ENCODE assay signal across 8 cellular contexts in genomic region chr11:33808228-33808828, GRCh38. TPM values are rescaled to one million over a fixed set of nuclear protein-coding genes. Genes with fewer than 3 reads are reported as not detected.
DNase-seq lines count a peak whose midpoint lies in the region; ATAC-seq and TF ChIP-seq lines count a peak whose summit lies in the region.

No MANE protein-coding gene starts in this region.

- H3K9ac ChIP-seq in PC-3 (ENCODE audit: low read length), result no peak overlapping the region

- POLR2A ChIA-PET in PC-3 (lab: Charles Lee; ENCODE audit: unreplicated experiment), result no interaction called here

- H3K36me3 ChIP-seq in PC-3 (ENCODE audit: low read depth, low read length), result no peaks in the 10 kb centered on the region

- intact Hi-C loops in PC-3 (cut with micrococcal nuclease), result loop anchor here (1.0 to 10.0 kb wide), 3 partner anchors 21 to 114 kb away; partner anchors contain the start of gene FBXO3

- TF ChIP-seq CTCF in AG10803 (conservative IDR thresholded peaks at IDR 0.05; ENCODE audit: low read length) (peak; percentile 94), PC-3 (conservative IDR thresholded peaks at IDR 0.05; ENCODE audit: low read depth, low read length) (peak; percentile 86), fibroblast of mammary gland (conservative IDR thresholded peaks at IDR 0.05; ENCODE audit: control insufficient read depth, insufficient read depth, low read depth, low read length) (peak; percentile 89), nephron progenitor cell (IDR thresholded peaks at IDR 0.05) (peak; percentile 88)

- H3K36me3 Mint-ChIP-seq in activated T-cell treated with anti-CD3 and anti-CD28 coated beads, Interleukin-2, amount 50 U/mL, for 24 hours (ENCODE audit: low read depth), result no peaks in the 10 kb centered on the region
- no peaks in the 10 kb centered on the region for H3K36me3 Mint-ChIP-seq in nephron progenitor cell (ENCODE audit: low read depth)

- peaks cover 12% of the 10 kb centered on the region; the same call in 1 of the 2 replicates for H3K4me1 ChIP-seq in PC-3 (ENCODE audit: insufficient read depth, low read length)

- no peak overlapping the region for H3K4me3 Mint-ChIP-seq in activated T-cell treated with anti-CD3 and anti-CD28 coated beads, Interleukin-2, amount 50 U/mL, for 24 hours
- no peak overlapping the region for H3K4me3 Mint-ChIP-seq in nephron progenitor cell

- peak; percentile 69 for ATAC-seq in GM19025 (IDR thresholded peaks at IDR 0.05; ENCODE audit: low read depth, unreplicated experiment)
- peak; percentile 98 for ATAC-seq in PC-3

- CTCF ChIA-PET in PC-3 (lab: Charles Lee), result interaction anchor here (0.6 to 1.0 kb wide), 4 partner anchors 18 to 36 kb away, joined by 3 to 6 read pairs (median 4); no protein-coding TSS in a partner anchor

- no peaks in the 10 kb centered on the region for H4K20me1 ChIP-seq in PC-3 (ENCODE audit: low read length)

- H3K79me2 ChIP-seq in PC-3 (ENCODE audit: low read length), result no peaks in the 10 kb centered on the region

- H2AFZ ChIP-seq in PC-3 (ENCODE audit: low read length), result 0 out of 2 replicates have a peak overlapping the region, but pooled peaks have one; percentile 14

- DNase-seq in AG10803 (ENCODE audit: low read depth) (peak; percentile 72), Kasumi-1 (lab: John Stamatoyannopoulos, UW) (peak; percentile 73 to 81), PC-3 (peak; percentile 90), fibroblast of mammary gland (ENCODE audit: low read depth) (peak; percentile 83), nephron progenitor cell (peak; percentile 96)
- peak; percentile 92 for DNase-seq in activated T-cell treated with anti-CD3 and anti-CD28 coated beads, Interleukin-2, amount 50 U/mL, for 24 hours
- peak; percentile 79 for DNase-seq in stimulated activated naive CD4-positive, alpha-beta T cell treated with Interleukin-2 at 50 U/mL for 16 hours (lab: John Stamatoyannopoulos, UW)

- no TSS peak for BruUV-seq in PC-3 (replicated peaks; lab: Mats Ljungman, UMichigan)

- no peaks in the 10 kb centered on the region for H3K9me3 Mint-ChIP-seq in activated T-cell treated with anti-CD3 and anti-CD28 coated beads, Interleukin-2, amount 50 U/mL, for 24 hours
- H3K9me3 Mint-ChIP-seq in nephron progenitor cell, result no peaks in the 10 kb centered on the region

- H3K9me3 ChIP-seq in PC-3 (ENCODE audit: low read length), result no peaks in the 10 kb centered on the region

- no peak overlapping the region for H3K27ac ChIP-seq in PC-3 (ENCODE audit: low read length)

- H3K4me2 ChIP-seq in PC-3 (ENCODE audit: low read length), result no peak overlapping the region

- no peak overlapping the region for H3K4me3 ChIP-seq in AG10803 (ENCODE audit: low read length)
- H3K4me3 ChIP-seq in PC-3 (ENCODE audit: low read length), result no peak overlapping the region
- H3K4me3 ChIP-seq in fibroblast of mammary gland (ENCODE audit: control insufficient read depth, low read depth, low read length), result no peak overlapping the region

- no peaks in the 10 kb centered on the region for H3K27me3 ChIP-seq in PC-3 (ENCODE audit: low read length)

- H3K4me1 Mint-ChIP-seq in activated T-cell treated with anti-CD3 and anti-CD28 coated beads, Interleukin-2, amount 50 U/mL, for 24 hours (ENCODE audit: low read depth), result no peaks in the 10 kb centered on the region
- H3K4me1 Mint-ChIP-seq in nephron progenitor cell, result peaks cover 10% of the 10 kb centered on the region

- no peaks in the 10 kb centered on the region for H3K9me2 ChIP-seq in PC-3 (replicated peaks; ENCODE audit: low read length)

- H3F3A ChIP-seq in PC-3 (ENCODE audit: low read length, unreplicated experiment), result no peaks in the 10 kb centered on the region

- peaks cover 14% of the 10 kb centered on the region for H3K27me3 Mint-ChIP-seq in activated T-cell treated with anti-CD3 and anti-CD28 coated beads, Interleukin-2, amount 50 U/mL, for 24 hours
- peaks cover 23% of the 10 kb centered on the region for H3K27me3 Mint-ChIP-seq in nephron progenitor cell (ENCODE audit: low read depth, poor library complexity)

- no peak overlapping the region for H3K27ac Mint-ChIP-seq in activated T-cell treated with anti-CD3 and anti-CD28 coated beads, Interleukin-2, amount 50 U/mL, for 24 hours
- H3K27ac Mint-ChIP-seq in nephron progenitor cell, result no peak overlapping the region

RNA-seq across cellular contexts. Expression of gene FBXO3, which starts 34.0 kb away (rescaled TPM):
- 20.2 and 22.5 TPM in 2 replicates for total RNA-seq in PC-3 (2014; rRNA removed)
